25 cellular contexts compared by ENCODE assay signal in the genomic region with DNA sequence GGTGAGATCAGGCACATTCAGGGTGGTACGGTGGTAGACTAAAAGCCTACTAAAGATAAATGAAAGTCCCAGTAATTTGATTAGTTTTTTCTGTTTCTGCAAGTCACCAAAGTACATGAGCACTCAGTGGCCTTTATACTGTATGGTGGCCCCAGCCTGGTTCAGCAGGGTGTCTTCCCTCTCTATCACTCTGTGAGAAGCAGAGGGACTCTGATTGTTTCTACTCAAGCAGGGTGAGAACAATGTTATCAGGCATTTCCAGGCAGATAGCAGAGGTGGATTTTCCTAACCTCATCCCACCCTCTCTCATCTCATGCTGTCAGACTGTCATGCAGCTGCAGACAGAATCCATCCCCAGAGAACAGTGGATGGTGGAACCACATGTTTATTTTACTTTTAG.
"Had no signal": no experiment of that assay in that cellular context is flagged by ENCODE, and none has a peak within 500 bp of the region (broad histone marks: within the 10 kb centered on the region; RNA-seq: fewer than 3 reads in every experiment).

No MANE protein-coding gene starts in this region.

- H3K27me3 ChIP-seq: ascending aorta, body of pancreas had no signal

- H3K9me3 Mint-ChIP-seq: activated naive CD4-positive, alpha-beta T cell treated with anti-CD3 and anti-CD28 coated beads, Interleukin-2, amount 50 U/mL, for 72 hours; activated naive CD8-positive, alpha-beta T cell treated with anti-CD3 and anti-CD28 coated beads, Interleukin-2, amount 50 U/mL, for 24 hours; activated T-helper 1 cell treated with anti-CD3 and anti-CD28 coated beads, Interleukin-12 subunit alpha, Interleukin-12 subunit beta, Interleukin-2, Interleukin-4 antibody, amounts not matched to agents 30 ng/mL and 10 ng/mL and 1 ng/mL, durations not matched to agents 14 hours and 24 hours and 36 hours had no signal

- H3K4me3 Mint-ChIP-seq: activated B cell treated with CpG ODN at 0.5 μM for 24 hours; activated CD4-positive, alpha-beta T cell treated with anti-CD3 and anti-CD28 coated beads, Interleukin-2, amount 10 ng/mL, durations not matched to agents 24 days and 14 days; activated CD8-positive, alpha-beta memory T cell treated with anti-CD3 and anti-CD28 coated beads, Interleukin-2, amount 10 ng/mL, durations not matched to agents 7 days and 5 days; activated naive CD8-positive, alpha-beta T cell treated with anti-CD3 and anti-CD28 coated beads, Interleukin-2, amount 50 U/mL, for 24 hours; activated T-cell treated with anti-CD3 and anti-CD28 coated beads, Interleukin-2, amount 50 U/mL, for 24 hours; activated T-helper 1 cell treated with anti-CD3 and anti-CD28 coated beads, Interleukin-12 subunit alpha, Interleukin-12 subunit beta, Interleukin-2, Interleukin-4 antibody, amounts not matched to agents 30 ng/mL and 10 ng/mL and 1 ng/mL, durations not matched to agents 14 hours and 24 hours and 36 hours had no signal

- H3K4me1 ChIP-seq: ascending aorta, body of pancreas had no signal

- H3K27ac Mint-ChIP-seq: activated B cell treated with CpG ODN at 0.5 μM for 24 hours; activated CD4-positive, alpha-beta T cell treated with anti-CD3 and anti-CD28 coated beads, Interleukin-2, amount 10 ng/mL, durations not matched to agents 24 days and 14 days; activated CD8-positive, alpha-beta memory T cell treated with anti-CD3 and anti-CD28 coated beads, Interleukin-2, amount 10 ng/mL, durations not matched to agents 7 days and 5 days; activated naive CD4-positive, alpha-beta T cell treated with anti-CD3 and anti-CD28 coated beads, Interleukin-2, amount 50 U/mL, for 72 hours; activated naive CD8-positive, alpha-beta T cell treated with anti-CD3 and anti-CD28 coated beads, Interleukin-2, amount 50 U/mL, for 24 hours; activated T-cell treated with anti-CD3 and anti-CD28 coated beads, Interleukin-2, amount 50 U/mL, for 24 hours; activated T-helper 1 cell treated with anti-CD3 and anti-CD28 coated beads, Interleukin-12 subunit alpha, Interleukin-12 subunit beta, Interleukin-2, Interleukin-4 antibody, amounts not matched to agents 30 ng/mL and 10 ng/mL and 1 ng/mL, durations not matched to agents 14 hours and 24 hours and 36 hours had no signal

- H3K9me3 ChIP-seq: body of pancreas had no signal

- H3K27me3 Mint-ChIP-seq: activated CD8-positive, alpha-beta memory T cell treated with anti-CD3 and anti-CD28 coated beads, Interleukin-2, amount 10 ng/mL, durations not matched to agents 7 days and 5 days; activated naive CD8-positive, alpha-beta T cell treated with anti-CD3 and anti-CD28 coated beads, Interleukin-2, amount 50 U/mL, for 24 hours; activated T-cell treated with anti-CD3 and anti-CD28 coated beads, Interleukin-2, amount 50 U/mL, for 24 hours had no signal

- H3K36me3 Mint-ChIP-seq: activated CD8-positive, alpha-beta memory T cell treated with anti-CD3 and anti-CD28 coated beads, Interleukin-2, amount 10 ng/mL, durations not matched to agents 7 days and 5 days; activated naive CD4-positive, alpha-beta T cell treated with anti-CD3 and anti-CD28 coated beads, Interleukin-2, amount 50 U/mL, for 72 hours had no signal

- ATAC-seq: activated CD8-positive, alpha-beta memory T cell treated with anti-CD3 and anti-CD28 coated beads, Interleukin-2, amount 10 ng/mL, durations not matched to agents 7 days and 5 days; activated naive CD4-positive, alpha-beta T cell treated with anti-CD3 and anti-CD28 coated beads, Interleukin-2, amount 50 U/mL, for 72 hours; activated naive CD8-positive, alpha-beta T cell treated with anti-CD3 and anti-CD28 coated beads, Interleukin-2, amount 50 U/mL, for 24 hours; body of pancreas; PC-3 had no signal

- H3K4me3 ChIP-seq: ascending aorta, body of pancreas had no signal

- H3K4me1 Mint-ChIP-seq: activated B cell treated with CpG ODN at 0.5 μM for 24 hours; activated CD4-positive, alpha-beta T cell treated with anti-CD3 and anti-CD28 coated beads, Interleukin-2, amount 10 ng/mL, durations not matched to agents 24 days and 14 days; activated CD8-positive, alpha-beta memory T cell treated with anti-CD3 and anti-CD28 coated beads, Interleukin-2, amount 10 ng/mL, durations not matched to agents 7 days and 5 days; activated naive CD8-positive, alpha-beta T cell treated with anti-CD3 and anti-CD28 coated beads, Interleukin-2, amount 50 U/mL, for 24 hours had no signal

- H3K36me3 ChIP-seq: ascending aorta had no signal

- DNase-seq: activated B cell treated with CpG ODN at 0.5 μM for 24 hours; activated CD4-positive, alpha-beta T cell treated with anti-CD3 and anti-CD28 coated beads for 1 hour; activated CD4-positive, alpha-beta T cell treated with anti-CD3 and anti-CD28 coated beads, Interleukin-2, amount 10 ng/mL, durations not matched to agents 24 days and 14 days; activated CD4-positive, alpha-beta T cell treated with anti-CD3 and anti-CD28 coated beads, Interleukin-2, amount 50 U/mL, for 48 hours; activated CD8-positive, alpha-beta memory T cell treated with anti-CD3 and anti-CD28 coated beads, Interleukin-2, amount 10 ng/mL, durations not matched to agents 7 days and 5 days; activated effector memory CD4-positive, alpha-beta T cell treated with Interleukin-2 at 50 U/mL for 16 hours; activated naive CD4-positive, alpha-beta T cell; activated naive CD8-positive, alpha-beta T cell treated with anti-CD3 and anti-CD28 coated beads, Interleukin-2, amount 50 U/mL, for 24 hours; activated T-cell treated with anti-CD3 and anti-CD28 coated beads, Interleukin-2, amount 50 U/mL, for 24 hours; amniotic stem cell; body of pancreas; central memory CD4-positive, alpha-beta T cell; KG1; NCI-H1048; NCI-H1694; NCI-H2029; NCI-H2107; NCI-H510A treated with DMSO at 0.1 percent for 48 hours; NCI-H69; PC-3; SHP77 treated with DMSO at 0.1 percent for 48 hours; T-helper 1 cell had no signal

- H3K27ac ChIP-seq: ascending aorta, body of pancreas had no signal
